In the genomic region with DNA sequence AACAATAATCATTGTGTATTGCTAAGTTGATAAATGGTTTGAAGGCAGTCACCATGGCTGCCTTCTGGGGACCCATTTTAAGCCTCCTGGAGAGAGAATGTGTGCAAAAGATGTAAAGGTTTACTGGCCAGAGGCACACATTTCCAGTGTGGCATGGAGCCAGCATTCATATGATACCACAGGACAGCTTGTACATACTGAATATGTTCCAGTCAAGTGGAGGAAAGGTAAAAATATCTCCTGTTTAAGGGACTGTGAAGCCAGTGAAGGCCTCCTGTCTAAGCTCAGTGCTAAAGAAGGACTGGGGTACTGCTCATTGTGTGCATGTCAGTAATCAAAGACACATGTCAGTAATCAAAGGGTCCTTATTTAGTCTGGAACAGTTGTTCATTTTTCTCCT, we compare ENCODE assay signal across 17 cellular contexts.
DNase-seq lines count a peak whose midpoint lies in the region; ATAC-seq and TF ChIP-seq lines count a peak whose summit lies in the region.
"Had no signal": no experiment of that assay in that cellular context is flagged by ENCODE, and none has a peak within 500 bp of the region (broad histone marks: within the 10 kb centered on the region; RNA-seq: fewer than 3 reads in every experiment).

No MANE protein-coding gene starts in this region.

- no peak overlapping the region for H3K4me3 Mint-ChIP-seq in naive thymus-derived CD8-positive, alpha-beta T cell
- H3K4me3 Mint-ChIP-seq: activated CD8-positive, alpha-beta T cell treated with anti-CD3 and anti-CD28 coated beads, Interleukin-2, amount 10 ng/mL, durations not matched to agents 7 days and 5 days; activated T-helper 1 cell treated with anti-CD3 and anti-CD28 coated beads, Interleukin-12 subunit alpha, Interleukin-12 subunit beta, Interleukin-2, Interleukin-4 antibody, amounts not matched to agents 30 ng/mL and 10 ng/mL and 1 ng/mL, durations not matched to agents 14 hours and 24 hours and 36 hours; stimulated activated effector memory CD8-positive, alpha-beta T cell treated with anti-CD3 and anti-CD28 coated beads, Interleukin-12 subunit alpha, Interleukin-12 subunit beta, amount 100 ng/mL, for 72 hours had no signal

- H3K36me3 Mint-ChIP-seq in naive thymus-derived CD8-positive, alpha-beta T cell = peaks cover 0 to 3% (median 3%) of the 10 kb centered on the region in 3 donors

- H3K4me2 ChIP-seq in SK-N-SH = no peak overlapping the region

- H3K27ac ChIP-seq in SK-N-SH (ENCODE audit: low read depth in 2 of 2, low read length in 1 of 2) (no peak overlapping the region), thyroid gland (no peak overlapping the region), left lung (no peak overlapping the region)
- H3K27ac ChIP-seq: transverse colon had no signal

- H3K9me3 ChIP-seq in SK-N-SH (no peaks in the 10 kb centered on the region), thyroid gland (no peaks in the 10 kb centered on the region), left lung (no peaks in the 10 kb centered on the region)
- H3K9me3 ChIP-seq: transverse colon had no signal

- DNase-seq in SK-N-SH = peak; percentile 13
- DNase-seq in SK-MEL-5 (ENCODE audit: low read depth, low spot score) = peak; percentile 9
- DNase-seq in left cardiac atrium = peak; percentile 24
- peak; percentile 13 to 14 for DNase-seq in thyroid gland
- DNase-seq in left lung = no peak
- DNase-seq in naive thymus-derived CD8-positive, alpha-beta T cell = no peak
- DNase-seq: activated CD8-positive, alpha-beta T cell treated with anti-CD3 and anti-CD28 coated beads, Interleukin-2, amount 10 ng/mL, durations not matched to agents 7 days and 5 days; kidney glomerular epithelial cell; MV-4-11; NCI-H2227 treated with DMSO at 0.1 percent for 48 hours; small intestine; transverse colon had no signal

- ATAC-seq in SK-N-SH treated with all-trans-retinoic acid at 6 μM for 48 hours (no peak), left cardiac atrium (no peak), left lung (no peak), HG02610 (IDR thresholded peaks at IDR 0.05; ENCODE audit: unreplicated experiment) (no peak)
- no peak for ATAC-seq in naive thymus-derived CD8-positive, alpha-beta T cell
- ATAC-seq: activated CD8-positive, alpha-beta T cell treated with anti-CD3 and anti-CD28 coated beads, Interleukin-2, amount 10 ng/mL, durations not matched to agents 7 days and 5 days; HepG2; stimulated activated effector memory CD8-positive, alpha-beta T cell treated with anti-CD3 and anti-CD28 coated beads, Interleukin-12 subunit alpha, Interleukin-12 subunit beta, amount 100 ng/mL, for 72 hours had no signal

- no peak for TF ChIP-seq CTCF in SK-N-SH (IDR thresholded peaks at IDR 0.05)
- TF ChIP-seq CTCF in thyroid gland (IDR thresholded peaks at IDR 0.05) = no peak
- no peak for TF ChIP-seq CTCF in left lung (IDR thresholded peaks at IDR 0.05)

- H3K27me3 Mint-ChIP-seq in naive thymus-derived CD8-positive, alpha-beta T cell = no peaks in the 10 kb centered on the region

- H3K4me1 ChIP-seq in SK-N-SH (ENCODE audit: control insufficient read depth in 1 of 2, insufficient read depth in 2 of 2, low read depth in 1 of 2, low read length in 1 of 2) = peaks cover 0 to 13% of the 10 kb centered on the region in 2 experiments; a peak in 2 of 4 replicates
- H3K4me1 ChIP-seq in thyroid gland = peaks cover 0 to 5% of the 10 kb centered on the region in 2 donors
- H3K4me1 ChIP-seq in left lung = no peaks in the 10 kb centered on the region

- no peak for TF ChIP-seq EP300 in SK-N-SH (IDR thresholded peaks at IDR 0.05; ENCODE audit: borderline replicate concordance in 1 of 2, low read depth in 1 of 2, low read length in 1 of 2)

- no peaks in the 10 kb centered on the region for H3K79me2 ChIP-seq in SK-N-SH (ENCODE audit: insufficient read depth)

- no peaks in the 10 kb centered on the region for H3K9me2 ChIP-seq in SK-N-SH

- H3K4me1 Mint-ChIP-seq in naive thymus-derived CD8-positive, alpha-beta T cell = peaks cover 0 to 8% (median 4%) of the 10 kb centered on the region in 4 donors

- in situ Hi-C loops in SK-MEL-5 (cut with HindIII; ENCODE audit: low pct_unique_long_range_greater_than_20kb, low sequenced_read_pairs) = no loop called here

- H4K20me1 ChIP-seq in SK-N-SH (ENCODE audit: insufficient read depth) = no peaks in the 10 kb centered on the region

- POLR2A ChIA-PET in SK-N-SH (lab: Yijun Ruan, JAX) = interaction anchor here (0.8 kb wide), 1 partner anchor 481 kb away, joined by 3 read pairs; no protein-coding TSS in a partner anchor
- POLR2A ChIA-PET in naive thymus-derived CD8-positive, alpha-beta T cell (lab: Charles Lee) = no interaction called here

- H3F3A ChIP-seq in SK-N-SH (replicated peaks; ENCODE audit: insufficient read depth) = no peaks in the 10 kb centered on the region

- TF ChIP-seq POLR2A in thyroid gland (IDR thresholded peaks at IDR 0.05) = no peak

- no peaks in the 10 kb centered on the region for H3K27me3 ChIP-seq in SK-N-SH (ENCODE audit: insufficient read depth)
- no peaks in the 10 kb centered on the region for H3K27me3 ChIP-seq in thyroid gland
- no peaks in the 10 kb centered on the region for H3K27me3 ChIP-seq in left lung
- H3K27me3 ChIP-seq: transverse colon had no signal

- H2AFZ ChIP-seq in SK-N-SH (ENCODE audit: low read depth) = no peak overlapping the region

- no peaks in the 10 kb centered on the region for H3K9me3 Mint-ChIP-seq in naive thymus-derived CD8-positive, alpha-beta T cell
- H3K9me3 Mint-ChIP-seq: activated T-helper 1 cell treated with anti-CD3 and anti-CD28 coated beads, Interleukin-12 subunit alpha, Interleukin-12 subunit beta, Interleukin-2, Interleukin-4 antibody, amounts not matched to agents 30 ng/mL and 10 ng/mL and 1 ng/mL, durations not matched to agents 14 hours and 24 hours and 36 hours; stimulated activated effector memory CD8-positive, alpha-beta T cell treated with anti-CD3 and anti-CD28 coated beads, Interleukin-12 subunit alpha, Interleukin-12 subunit beta, amount 100 ng/mL, for 72 hours had no signal

- H3K36me3 ChIP-seq in SK-N-SH (replicated peaks in 1 of 2; ENCODE audit: control insufficient read depth in 1 of 2, insufficient read depth in 2 of 2, low read length in 1 of 2) (no peaks in the 10 kb centered on the region), thyroid gland (no peaks in the 10 kb centered on the region), left lung (no peaks in the 10 kb centered on the region)
- H3K36me3 ChIP-seq: transverse colon had no signal

- no peak overlapping the region for H3K27ac Mint-ChIP-seq in naive thymus-derived CD8-positive, alpha-beta T cell
- H3K27ac Mint-ChIP-seq: activated CD8-positive, alpha-beta T cell treated with anti-CD3 and anti-CD28 coated beads, Interleukin-2, amount 10 ng/mL, durations not matched to agents 7 days and 5 days; activated T-helper 1 cell treated with anti-CD3 and anti-CD28 coated beads, Interleukin-12 subunit alpha, Interleukin-12 subunit beta, Interleukin-2, Interleukin-4 antibody, amounts not matched to agents 30 ng/mL and 10 ng/mL and 1 ng/mL, durations not matched to agents 14 hours and 24 hours and 36 hours; stimulated activated effector memory CD8-positive, alpha-beta T cell treated with anti-CD3 and anti-CD28 coated beads, Interleukin-12 subunit alpha, Interleukin-12 subunit beta, amount 100 ng/mL, for 72 hours had no signal

- no peak overlapping the region for H3K4me3 ChIP-seq in SK-N-SH (ENCODE audit: low read depth in 2 of 2, low read length in 1 of 2)
- H3K4me3 ChIP-seq in thyroid gland (replicated peaks in 1 of 3) = no peak overlapping the region
- H3K4me3 ChIP-seq in left lung = no peak overlapping the region
- H3K4me3 ChIP-seq: transverse colon had no signal

- no peak overlapping the region for H3K9ac ChIP-seq in SK-N-SH

- CTCF ChIA-PET in SK-N-SH (lab: Yijun Ruan, JAX) = interaction anchor here (1.2 kb wide), 1 partner anchor 26 kb away, joined by 3 read pairs; no protein-coding TSS in a partner anchor

- intact Hi-C loops in left cardiac atrium (cut with DNase I) = no loop called here
- intact Hi-C loops in thyroid gland (cut with DNase I) = no loop called here
- intact Hi-C loops in left lung (cut with DNase I) = no loop called here

- no peak for TF ChIP-seq RAD21 in SK-N-SH (IDR thresholded peaks at IDR 0.05; ENCODE audit: low read length)

TF ChIP-seq in SK-N-SH, 30 proteins besides CTCF, POLR2A, EP300 and RAD21:
- TF ChIP-seq FOXM1 (IDR thresholded peaks at IDR 0.05; ENCODE audit: low read depth) (no peak), MEF2A (IDR thresholded peaks at IDR 0.05; ENCODE audit: borderline replicate concordance, low read depth) (no peak), CHD2 (IDR thresholded peaks at IDR 0.05; ENCODE audit: low read length, partially characterized antibody) (no peak), YY1 (IDR thresholded peaks at IDR 0.05; ENCODE audit: low read depth) (no peak), POLR2AphosphoS5 (IDR thresholded peaks at IDR 0.05; ENCODE audit: low read depth, low read length) (no peak), MXI1 (IDR thresholded peaks at IDR 0.05; ENCODE audit: low read depth, low read length) (no peak), SMC3 (IDR thresholded peaks at IDR 0.05; ENCODE audit: low read depth, low read length) (no peak)

TF ChIP-seq in SK-N-SH treated with all-trans-retinoic acid at 6 μM for 48 hours, 23 proteins besides CTCF, POLR2A, EP300 and RAD21 (continues in another document):
- TF ChIP-seq, protein P1, sequence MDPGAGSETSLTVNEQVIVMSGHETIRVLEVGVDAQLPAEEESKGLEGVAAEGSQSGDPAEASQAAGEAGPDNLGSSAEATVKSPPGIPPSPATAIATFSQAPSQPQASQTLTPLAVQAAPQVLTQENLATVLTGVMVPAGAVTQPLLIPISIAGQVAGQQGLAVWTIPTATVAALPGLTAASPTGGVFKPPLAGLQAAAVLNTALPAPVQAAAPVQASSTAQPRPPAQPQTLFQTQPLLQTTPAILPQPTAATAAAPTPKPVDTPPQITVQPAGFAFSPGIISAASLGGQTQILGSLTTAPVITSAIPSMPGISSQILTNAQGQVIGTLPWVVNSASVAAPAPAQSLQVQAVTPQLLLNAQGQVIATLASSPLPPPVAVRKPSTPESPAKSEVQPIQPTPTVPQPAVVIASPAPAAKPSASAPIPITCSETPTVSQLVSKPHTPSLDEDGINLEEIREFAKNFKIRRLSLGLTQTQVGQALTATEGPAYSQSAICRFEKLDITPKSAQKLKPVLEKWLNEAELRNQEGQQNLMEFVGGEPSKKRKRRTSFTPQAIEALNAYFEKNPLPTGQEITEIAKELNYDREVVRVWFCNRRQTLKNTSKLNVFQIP (CRISPR knock-in tag; IDR thresholded peaks at IDR 0.05; ENCODE audit: borderline replicate concordance, low read depth) = no peak
- TF ChIP-seq, protein P2, sequence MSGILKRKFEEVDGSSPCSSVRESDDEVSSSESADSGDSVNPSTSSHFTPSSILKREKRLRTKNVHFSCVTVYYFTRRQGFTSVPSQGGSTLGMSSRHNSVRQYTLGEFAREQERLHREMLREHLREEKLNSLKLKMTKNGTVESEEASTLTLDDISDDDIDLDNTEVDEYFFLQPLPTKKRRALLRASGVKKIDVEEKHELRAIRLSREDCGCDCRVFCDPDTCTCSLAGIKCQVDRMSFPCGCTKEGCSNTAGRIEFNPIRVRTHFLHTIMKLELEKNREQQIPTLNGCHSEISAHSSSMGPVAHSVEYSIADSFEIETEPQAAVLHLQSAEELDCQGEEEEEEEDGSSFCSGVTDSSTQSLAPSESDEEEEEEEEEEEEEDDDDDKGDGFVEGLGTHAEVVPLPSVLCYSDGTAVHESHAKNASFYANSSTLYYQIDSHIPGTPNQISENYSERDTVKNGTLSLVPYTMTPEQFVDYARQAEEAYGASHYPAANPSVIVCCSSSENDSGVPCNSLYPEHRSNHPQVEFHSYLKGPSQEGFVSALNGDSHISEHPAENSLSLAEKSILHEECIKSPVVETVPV (CRISPR knock-in tag; IDR thresholded peaks at IDR 0.05) = no peak

Comparison
In these comparisons a context has a peak if more than half of its experiments do, and no peak if none do; other contexts are left out.
1. DNase-seq: peak in SK-N-SH (single experiment), SK-MEL-5 (single experiment), left cardiac atrium (single experiment) and thyroid gland (2 of 2); none in left lung (0 of 2) and naive thymus-derived CD8-positive, alpha-beta T cell (0 of 10).